In the genomic region with DNA sequence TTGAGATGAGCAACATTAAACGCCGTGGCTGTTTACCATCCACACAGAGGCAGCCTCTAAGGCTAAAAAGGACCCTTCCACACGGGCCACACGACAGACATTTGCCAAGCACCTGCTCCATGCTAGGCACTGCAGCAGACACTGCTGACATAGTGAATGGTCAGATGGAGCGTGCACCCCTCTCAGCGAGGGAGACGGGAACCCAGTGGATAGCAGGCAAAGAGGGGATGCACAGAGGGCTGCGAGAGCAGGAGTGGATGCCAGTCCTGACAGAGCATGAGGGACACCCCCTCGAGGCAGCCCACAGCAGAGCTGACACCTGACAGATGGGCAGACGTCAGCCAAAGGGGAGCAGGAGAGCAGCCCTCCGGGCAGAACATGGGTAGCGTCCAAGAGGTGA, we compare ENCODE assay signal across 1 cellular context.
TF ChIP-seq lines count a peak whose summit lies in the region.

No MANE protein-coding gene starts in this region.

TF ChIP-seq in H1, 55 proteins besides CTCF, POLR2A, EP300 and RAD21 (continued from another document):
- TF ChIP-seq, protein P1, sequence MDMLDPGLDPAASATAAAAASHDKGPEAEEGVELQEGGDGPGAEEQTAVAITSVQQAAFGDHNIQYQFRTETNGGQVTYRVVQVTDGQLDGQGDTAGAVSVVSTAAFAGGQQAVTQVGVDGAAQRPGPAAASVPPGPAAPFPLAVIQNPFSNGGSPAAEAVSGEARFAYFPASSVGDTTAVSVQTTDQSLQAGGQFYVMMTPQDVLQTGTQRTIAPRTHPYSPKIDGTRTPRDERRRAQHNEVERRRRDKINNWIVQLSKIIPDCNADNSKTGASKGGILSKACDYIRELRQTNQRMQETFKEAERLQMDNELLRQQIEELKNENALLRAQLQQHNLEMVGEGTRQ (IDR thresholded peaks at IDR 0.05; ENCODE audit: low read length): no peak
- TF ChIP-seq SIX5 (IDR thresholded peaks at IDR 0.05; ENCODE audit: low read depth, low read length) (no peak), CTBP2 (IDR thresholded peaks at IDR 0.05; ENCODE audit: borderline replicate concordance, insufficient read depth, insufficient read length, low read length) (no peak), CBX8 (IDR thresholded peaks at IDR 0.05; ENCODE audit: borderline replicate concordance, low read depth, low read length) (no peak), PHF8 (conservative IDR thresholded peaks at IDR 0.05; ENCODE audit: low read depth, low read length) (no peak), JUND (IDR thresholded peaks at IDR 0.05; ENCODE audit: low read length) (no peak), SIN3A (conservative IDR thresholded peaks at IDR 0.05 in 1 of 2, IDR thresholded peaks at IDR 0.05 in 1 of 2; ENCODE audit: low read depth in 1 of 2, low read length in 2 of 2) (no peak), CHD1 (IDR thresholded peaks at IDR 0.05; ENCODE audit: low read depth, low read length) (no peak), BRCA1 (IDR thresholded peaks at IDR 0.05; ENCODE audit: low read depth, low read length) (no peak), KDM4A (IDR thresholded peaks at IDR 0.05; ENCODE audit: low read depth, low read length, severe bottlenecking) (no peak), POU5F1 (IDR thresholded peaks at IDR 0.05; ENCODE audit: low read depth, low read length) (no peak), SRF (IDR thresholded peaks at IDR 0.05; ENCODE audit: low read depth, low read length) (no peak), HDAC2 (IDR thresholded peaks at IDR 0.05; ENCODE audit: borderline replicate concordance in 1 of 2, low read depth in 2 of 2, low read length in 2 of 2) (no peak), RXRA (IDR thresholded peaks at IDR 0.05; ENCODE audit: insufficient read depth, low read depth, low read length) (no peak), SP4 (IDR thresholded peaks at IDR 0.05; ENCODE audit: low read length) (no peak), KDM1A (IDR thresholded peaks at IDR 0.05; ENCODE audit: borderline replicate concordance, low read length) (no peak)
